Comparison of ENCODE assay signal across 1 cellular context in genomic region chr6:21141616-21142303, GRCh38.
A peak's percentile ranks its signal among the peaks of the same experiment; 100 is the strongest.
TF ChIP-seq lines count a peak whose summit lies in the region.

No MANE protein-coding gene starts in this region.

TF ChIP-seq in HepG2, 621 proteins besides CTCF, POLR2A, EP300 and RAD21 (continued from another document and continues in another):
- peak; percentile 69 for TF ChIP-seq PAXIP1 (CRISPR knock-in tag; conservative IDR thresholded peaks at IDR 0.05)
- no peak for TF ChIP-seq SOX5 (CRISPR knock-in tag; IDR thresholded peaks at IDR 0.05; ENCODE audit: borderline replicate concordance)
- TF ChIP-seq FOXJ3 (CRISPR knock-in tag; IDR thresholded peaks at IDR 0.05; ENCODE audit: borderline replicate concordance), result 0 out of 2 replicates have a peak, but pooled peaks have one; percentile 23
- no peak for TF ChIP-seq SNRNP70 (IDR thresholded peaks at IDR 0.05; ENCODE audit: low read depth, low read length)
- TF ChIP-seq ZNF101 (CRISPR knock-in tag; IDR thresholded peaks at IDR 0.05; ENCODE audit: borderline replicate concordance, low read depth), result no peak
- TF ChIP-seq ZNF354B (CRISPR knock-in tag; IDR thresholded peaks at IDR 0.05), result no peak
- TF ChIP-seq MBD4 (IDR thresholded peaks at IDR 0.05; ENCODE audit: borderline replicate concordance, low read length), result no peak
- TF ChIP-seq ZHX1 (CRISPR knock-in tag; IDR thresholded peaks at IDR 0.05; ENCODE audit: low read depth), result no peak
- TF ChIP-seq TCF7 (IDR thresholded peaks at IDR 0.05; ENCODE audit: low read depth), result peak; percentile 30; the same call in 1 of the 2 replicates
- no peak for TF ChIP-seq HCFC1 (IDR thresholded peaks at IDR 0.05; ENCODE audit: low read depth, low read length)
- TF ChIP-seq ZNF232 (CRISPR knock-in tag; IDR thresholded peaks at IDR 0.05; ENCODE audit: borderline replicate concordance), result no peak
- TF ChIP-seq GATAD2A (CRISPR knock-in tag; IDR thresholded peaks at IDR 0.05), result 0 out of 2 replicates have a peak, but pooled peaks have one; percentile 23
- no peak for TF ChIP-seq RORA (CRISPR knock-in tag; IDR thresholded peaks at IDR 0.05)
- no peak for TF ChIP-seq PHF8 (CRISPR knock-in tag; IDR thresholded peaks at IDR 0.05)
- no peak for TF ChIP-seq RFX3 (CRISPR knock-in tag; IDR thresholded peaks at IDR 0.05)
- TF ChIP-seq POLR2G (IDR thresholded peaks at IDR 0.05; ENCODE audit: low read depth, low read length), result no peak
- TF ChIP-seq HNF4A (CRISPR knock-in tag; IDR thresholded peaks at IDR 0.05), result peak; percentile 83
- no peak for TF ChIP-seq EEA1 (CRISPR knock-in tag; IDR thresholded peaks at IDR 0.05; ENCODE audit: borderline replicate concordance)
- TF ChIP-seq KMT2B (CRISPR knock-in tag; IDR thresholded peaks at IDR 0.05), result no peak
- TF ChIP-seq ZNF691 (CRISPR knock-in tag; IDR thresholded peaks at IDR 0.05; ENCODE audit: borderline replicate concordance, low read depth), result no peak
- TF ChIP-seq RARG (CRISPR knock-in tag; IDR thresholded peaks at IDR 0.05; ENCODE audit: low read depth), result no peak
- no peak for TF ChIP-seq RXRB (CRISPR knock-in tag; IDR thresholded peaks at IDR 0.05; ENCODE audit: borderline replicate concordance)
- no peak for TF ChIP-seq REST (IDR thresholded peaks at IDR 0.05; ENCODE audit: borderline replicate concordance in 1 of 2, low read depth in 1 of 2, low read length in 2 of 2)
- no peak for TF ChIP-seq NFKB2 (CRISPR knock-in tag; IDR thresholded peaks at IDR 0.05; ENCODE audit: borderline replicate concordance)
- peak; percentile 63 for TF ChIP-seq POGZ (CRISPR knock-in tag; IDR thresholded peaks at IDR 0.05)
- TF ChIP-seq ZBTB7B (CRISPR knock-in tag; IDR thresholded peaks at IDR 0.05), result 0 out of 2 replicates have a peak, but pooled peaks have one; percentile 20
- TF ChIP-seq MAFF (IDR thresholded peaks at IDR 0.05; ENCODE audit: low read depth, low read length), result no peak
- TF ChIP-seq PLRG1 (conservative IDR thresholded peaks at IDR 0.05), result no peak
- no peak for TF ChIP-seq GLMP (CRISPR knock-in tag; IDR thresholded peaks at IDR 0.05; ENCODE audit: borderline replicate concordance)
- TF ChIP-seq FOXP1 (IDR thresholded peaks at IDR 0.05), result no peak
- TF ChIP-seq FOXP1 (CRISPR knock-in tag; IDR thresholded peaks at IDR 0.05), result no peak
- no peak for TF ChIP-seq HNRNPUL1 (IDR thresholded peaks at IDR 0.05; ENCODE audit: low read depth, low read length)
- 0 out of 2 replicates have a peak, but pooled peaks have one; percentile 20 for TF ChIP-seq MED1 (CRISPR knock-in tag; IDR thresholded peaks at IDR 0.05)
- no peak for TF ChIP-seq MYNN (CRISPR knock-in tag; IDR thresholded peaks at IDR 0.05; ENCODE audit: low read depth)
- TF ChIP-seq ZNF224 (CRISPR knock-in tag; IDR thresholded peaks at IDR 0.05), result no peak
- no peak for TF ChIP-seq PRDM15 (CRISPR knock-in tag; IDR thresholded peaks at IDR 0.05)
- 0 out of 2 replicates have a peak, but pooled peaks have one; percentile 46 for TF ChIP-seq JUN (CRISPR knock-in tag; IDR thresholded peaks at IDR 0.05)
- TF ChIP-seq ZNF343 (CRISPR knock-in tag; IDR thresholded peaks at IDR 0.05), result no peak
- no peak for TF ChIP-seq POLR2AphosphoS2 (IDR thresholded peaks at IDR 0.05; ENCODE audit: low read depth, low read length)
- TF ChIP-seq TAF1 (CRISPR knock-in tag; IDR thresholded peaks at IDR 0.05), result no peak
- no peak for TF ChIP-seq ZNF775 (CRISPR knock-in tag; IDR thresholded peaks at IDR 0.05; ENCODE audit: borderline replicate concordance)
- no peak for TF ChIP-seq ZNF296 (CRISPR knock-in tag; conservative IDR thresholded peaks at IDR 0.05)
- TF ChIP-seq ZBTB43 (CRISPR knock-in tag; conservative IDR thresholded peaks at IDR 0.05), result no peak
- no peak for TF ChIP-seq BCL3 (CRISPR knock-in tag; IDR thresholded peaks at IDR 0.05)
- 0 out of 2 replicates have a peak, but pooled peaks have one; percentile 13 for TF ChIP-seq ZNF317 (CRISPR knock-in tag; IDR thresholded peaks at IDR 0.05)
